1 cellular context compared by ENCODE assay signal in the genomic region with DNA sequence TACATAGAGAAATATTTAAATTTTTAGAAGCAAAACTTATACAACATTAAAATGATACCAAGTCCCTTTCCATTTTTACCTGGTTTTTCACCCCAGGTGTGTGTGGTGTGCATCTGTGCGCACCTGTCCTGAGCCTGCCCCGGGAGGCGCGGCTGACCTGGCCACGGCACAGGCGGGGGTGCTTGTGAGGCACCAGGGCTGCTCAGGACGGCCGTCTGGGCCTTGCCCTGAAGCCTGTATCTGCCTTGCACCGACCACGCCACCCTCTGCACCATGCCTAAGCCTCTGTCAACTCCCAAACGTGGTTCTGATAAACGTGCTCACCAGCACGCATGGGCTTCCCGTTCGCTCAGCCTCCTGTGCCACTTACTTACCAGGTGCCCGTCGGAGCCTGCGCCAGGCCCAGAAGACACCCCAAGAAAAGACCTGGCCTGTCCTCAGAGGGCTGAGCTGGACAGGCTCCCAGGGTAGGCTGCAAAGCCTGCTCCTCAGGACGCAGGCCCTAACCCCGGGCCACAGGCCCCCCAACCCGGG.
TF ChIP-seq lines count a peak whose summit lies in the region.

No MANE protein-coding gene starts in this region.

TF ChIP-seq in IMR-90, 13 proteins besides CTCF, POLR2A, EP300 and RAD21:
- TF ChIP-seq BHLHE40 (IDR thresholded peaks at IDR 0.05; ENCODE audit: low read depth, low read length): no peak
- TF ChIP-seq RCOR1 (IDR thresholded peaks at IDR 0.05; ENCODE audit: insufficient replicate concordance, low read length): no peak
TF ChIP-seq in IMR-90: peak in this region for 0.
